ENCODE assay signal across 15 cellular contexts in genomic region chr4:40599431-40599830, GRCh38. TPM values are rescaled to one million over a fixed set of nuclear protein-coding genes. Genes with fewer than 3 reads are reported as not detected.
DNase-seq lines count a peak whose midpoint lies in the region; ATAC-seq and TF ChIP-seq lines count a peak whose summit lies in the region.
"Had no signal": no experiment of that assay in that cellular context is flagged by ENCODE, and none has a peak within 500 bp of the region (broad histone marks: within the 10 kb centered on the region; RNA-seq: fewer than 3 reads in every experiment).

No MANE protein-coding gene starts in this region.

- no peaks in the 10 kb centered on the region for H4K20me1 ChIP-seq in H9 (ENCODE audit: control insufficient read depth, insufficient read depth, insufficient read length)

- peak overlapping the region; percentile 47 to 99 (median 97) for H3K27ac Mint-ChIP-seq in CD14-positive monocyte
- peak overlapping the region; percentile 43 to 92 (median 78) for H3K27ac Mint-ChIP-seq in H9
- H3K27ac Mint-ChIP-seq in endodermal cell: peak overlapping the region; percentile 73
- H3K27ac Mint-ChIP-seq in progenitor cell of endocrine pancreas: peak overlapping the region; percentile 85

- H3K4me1 Mint-ChIP-seq in CD14-positive monocyte (peaks cover 37% of the 10 kb centered on the region), H9 (no peaks in the 10 kb centered on the region), endodermal cell (peaks cover 20% of the 10 kb centered on the region), progenitor cell of endocrine pancreas (ENCODE audit: low read depth) (peaks cover 7% of the 10 kb centered on the region)
- H3K4me1 Mint-ChIP-seq: CD4-positive, alpha-beta memory T cell had no signal

- intact Hi-C loops in CD14-positive monocyte (cut with micrococcal nuclease): no loop called here
- intact Hi-C loops in right cardiac atrium (cut with DNase I): no loop called here

- WGBS in H9 (ENCODE audit: extremely low coverage, insufficient read length, low lambda C conversion rate): no CpG with 5 or more reads among the region's 2 CpGs
- WGBS in endodermal cell (ENCODE audit: insufficient coverage in 1 of 2, insufficient read length in 1 of 2), 2 experiments: 77 to 100% methylated on average over 1 to 2 of the region's 2 CpGs
- WGBS in right cardiac atrium: 65% methylated on average over 2 of the region's 2 CpGs

- H3K56ac ChIP-seq in H9 (ENCODE audit: insufficient read length, low read depth, low read length): no peak overlapping the region

- ATAC-seq in right cardiac atrium: no peak

- H3K4ac ChIP-seq in H9 (ENCODE audit: low read depth, low read length): no peak overlapping the region

- no peak overlapping the region for H2AFZ ChIP-seq in H9 (ENCODE audit: low read length)

- no peaks in the 10 kb centered on the region for H3K4me1 ChIP-seq in H9 (ENCODE audit: insufficient read depth, low read length)
- peaks cover 5% of the 10 kb centered on the region for H3K4me1 ChIP-seq in endodermal cell (ENCODE audit: control insufficient read depth, insufficient read depth, low read length)
- peaks cover 2% of the 10 kb centered on the region for H3K4me1 ChIP-seq in right cardiac atrium (ENCODE audit: control insufficient read depth, insufficient read depth, low read length)
- H3K4me1 ChIP-seq: BE2C had no signal

- H3K79me1 ChIP-seq in H9 (ENCODE audit: insufficient read depth, low read depth, low read length, poor library complexity, severe bottlenecking): no peaks in the 10 kb centered on the region

- H3K23ac ChIP-seq in H9 (ENCODE audit: insufficient read length, low read depth, low read length): no peak overlapping the region

- H3K36me3 Mint-ChIP-seq in CD14-positive monocyte (peaks cover 35 to 60% of the 10 kb centered on the region in 2 donors), H9 (ENCODE audit: insufficient read depth in 1 of 3, low read depth in 3 of 3) (peaks cover 7 to 33% (median 19%) of the 10 kb centered on the region in 3 experiments; a peak in 5 of 7 replicates), endodermal cell (ENCODE audit: low read depth) (peaks cover 39% of the 10 kb centered on the region), progenitor cell of endocrine pancreas (ENCODE audit: insufficient read depth) (peaks cover 17% of the 10 kb centered on the region)
- H3K36me3 Mint-ChIP-seq: CD4-positive, alpha-beta memory T cell had no signal

- no peak overlapping the region for H2BK20ac ChIP-seq in H9 (ENCODE audit: low read depth, low read length, poor library complexity, severe bottlenecking)

- H4K5ac ChIP-seq in H9 (ENCODE audit: insufficient read length, low read depth, low read length): no peak overlapping the region

- no peak overlapping the region for H3T11ph ChIP-seq in H9 (ENCODE audit: low read length)

- H3K4me2 ChIP-seq in H9 (ENCODE audit: insufficient read depth, insufficient read length, low read length): no peak overlapping the region

- no peak overlapping the region for H2BK12ac ChIP-seq in H9 (ENCODE audit: insufficient read length, low read depth, low read length)

- H3K14ac ChIP-seq in H9 (ENCODE audit: insufficient read depth, low read length): no peak overlapping the region

- H4K8ac ChIP-seq in H9 (replicated peaks; ENCODE audit: insufficient read length, low read depth, low read length): no peak overlapping the region

- H3K27me3 ChIP-seq in H9 (ENCODE audit: insufficient read depth, low read length) (no peaks in the 10 kb centered on the region), endodermal cell (ENCODE audit: control insufficient read depth, insufficient read depth, low read length, poor library complexity, severe bottlenecking) (no peaks in the 10 kb centered on the region), right cardiac atrium (ENCODE audit: control insufficient read depth, insufficient read depth) (no peaks in the 10 kb centered on the region)
- H3K27me3 ChIP-seq: BE2C had no signal

- H3K27me3 Mint-ChIP-seq in CD14-positive monocyte (ENCODE audit: low read depth in 3 of 3) (peaks cover 0 to 3% (median 0%) of the 10 kb centered on the region in 3 donors), H9 (ENCODE audit: low read depth) (no peaks in the 10 kb centered on the region), endodermal cell (ENCODE audit: insufficient read depth) (no peaks in the 10 kb centered on the region), progenitor cell of endocrine pancreas (no peaks in the 10 kb centered on the region)

- H3K9me3 Mint-ChIP-seq in CD14-positive monocyte: peaks cover 0 to 7% (median 0%) of the 10 kb centered on the region in 7 donors
- no peaks in the 10 kb centered on the region for H3K9me3 Mint-ChIP-seq in H9
- H3K9me3 Mint-ChIP-seq in endodermal cell: no peaks in the 10 kb centered on the region
- H3K9me3 Mint-ChIP-seq in progenitor cell of endocrine pancreas (ENCODE audit: low read depth): no peaks in the 10 kb centered on the region

- H3K9ac ChIP-seq in H9 (ENCODE audit: extremely low read depth, insufficient read length, low read length): no peak overlapping the region
- no peak overlapping the region for H3K9ac ChIP-seq in endodermal cell (ENCODE audit: extremely low read depth, low read length, poor library complexity, severe bottlenecking)

- H4K91ac ChIP-seq in H9 (ENCODE audit: insufficient read length, low read depth, low read length): no peak overlapping the region

- DNase-seq in CD14-positive monocyte (ENCODE audit: low spot score) (no peak), H9 (no peak), endodermal cell (no peak), progenitor cell of endocrine pancreas (ENCODE audit: low spot score, unreplicated experiment) (no peak), right cardiac atrium (no peak), HT-29 (ENCODE audit: low spot score) (no peak)
- DNase-seq in central memory CD4-positive, alpha-beta T cell: no peak
- DNase-seq: ACHN; BE2C; CD4-positive, alpha-beta memory T cell; DMS153; DMS79; GDM1 had no signal

- H2BK15ac ChIP-seq in H9 (ENCODE audit: low read depth, low read length): no peak overlapping the region

- no peak overlapping the region for H2BK120ac ChIP-seq in H9 (ENCODE audit: low read depth, low read length, poor library complexity, severe bottlenecking)

- peaks cover 4% of the 10 kb centered on the region for H3K36me3 ChIP-seq in endodermal cell (ENCODE audit: control insufficient read depth, insufficient read depth, low read length)
- H3K36me3 ChIP-seq: BE2C, HAP-1 had no signal

- H3K79me2 ChIP-seq in H9 (ENCODE audit: insufficient read depth, low read length): peaks cover 19% of the 10 kb centered on the region; the same call in 1 of the 2 replicates

- TF ChIP-seq CTCF in CD14-positive monocyte (IDR thresholded peaks at IDR 0.05) (no peak), H9 (conservative IDR thresholded peaks at IDR 0.05) (no peak), endodermal cell (conservative IDR thresholded peaks at IDR 0.05) (no peak), progenitor cell of endocrine pancreas (IDR thresholded peaks at IDR 0.05; ENCODE audit: unreplicated experiment) (no peak)

- H3K9me3 ChIP-seq in H9 (ENCODE audit: control insufficient read depth, low read depth, low read length) (no peaks in the 10 kb centered on the region), endodermal cell (ENCODE audit: control insufficient read depth, low read length) (no peaks in the 10 kb centered on the region), right cardiac atrium (ENCODE audit: control insufficient read depth, low read length) (no peaks in the 10 kb centered on the region)
- H3K9me3 ChIP-seq: BE2C, HAP-1 had no signal

- H3K27ac ChIP-seq in H9 (ENCODE audit: insufficient read length, low read depth, low read length) (no peak overlapping the region), endodermal cell (ENCODE audit: low read depth, low read length) (no peak overlapping the region), right cardiac atrium (ENCODE audit: low read length) (no peak overlapping the region)
- H3K27ac ChIP-seq: C4-2B had no signal

- H3K18ac ChIP-seq in H9 (ENCODE audit: insufficient read length, low read depth, low read length): no peak overlapping the region

- H2AK5ac ChIP-seq in H9 (ENCODE audit: insufficient read length, low read length): no peak overlapping the region

- no peaks in the 10 kb centered on the region for H3K23me2 ChIP-seq in H9 (ENCODE audit: insufficient read length, low read depth, low read length, poor library complexity, severe bottlenecking)

- H3K4me3 Mint-ChIP-seq in CD14-positive monocyte (no peak overlapping the region), H9 (no peak overlapping the region), endodermal cell (no peak overlapping the region), progenitor cell of endocrine pancreas (ENCODE audit: low read depth) (no peak overlapping the region)
- H3K4me3 Mint-ChIP-seq: CD4-positive, alpha-beta memory T cell had no signal

- H3K4me3 ChIP-seq in endodermal cell (ENCODE audit: low read length) (no peak overlapping the region), right cardiac atrium (ENCODE audit: low read length) (no peak overlapping the region)
- H3K4me3 ChIP-seq: HAP-1 had no signal

- H2BK5ac ChIP-seq in H9 (ENCODE audit: insufficient read length, low read length): no peak overlapping the region

RNA-seq across cellular contexts. Expression of gene RBM47, which starts 30.2 kb away (rescaled TPM):
- polyA plus RNA-seq in CD14-positive monocyte (10 to 100 TPM; 79.5 to 92.8 TPM), right cardiac atrium (0.97 TPM)
- total RNA-seq in H9 (2021) (70.3 and 75.9 TPM in 2 replicates), endodermal cell (10 to 100 TPM; 71.7 to 90.6 TPM), progenitor cell of endocrine pancreas (64.3 and 64.8 TPM in 2 replicates), right cardiac atrium (1 to 10 TPM; 3.4 to 8.2 (median 4.8) TPM)
- 9.9 TPM for polyA plus RNA-seq in endodermal cell (2013, experiment 1 of 2)
- polyA plus RNA-seq in endodermal cell (2013, experiment 2 of 2): 8.1 TPM
- total RNA-seq in HT-29 (2014; rRNA removed; shearing (Covaris generic)): 263 and 276 TPM in 2 replicates
